In the genomic region with DNA sequence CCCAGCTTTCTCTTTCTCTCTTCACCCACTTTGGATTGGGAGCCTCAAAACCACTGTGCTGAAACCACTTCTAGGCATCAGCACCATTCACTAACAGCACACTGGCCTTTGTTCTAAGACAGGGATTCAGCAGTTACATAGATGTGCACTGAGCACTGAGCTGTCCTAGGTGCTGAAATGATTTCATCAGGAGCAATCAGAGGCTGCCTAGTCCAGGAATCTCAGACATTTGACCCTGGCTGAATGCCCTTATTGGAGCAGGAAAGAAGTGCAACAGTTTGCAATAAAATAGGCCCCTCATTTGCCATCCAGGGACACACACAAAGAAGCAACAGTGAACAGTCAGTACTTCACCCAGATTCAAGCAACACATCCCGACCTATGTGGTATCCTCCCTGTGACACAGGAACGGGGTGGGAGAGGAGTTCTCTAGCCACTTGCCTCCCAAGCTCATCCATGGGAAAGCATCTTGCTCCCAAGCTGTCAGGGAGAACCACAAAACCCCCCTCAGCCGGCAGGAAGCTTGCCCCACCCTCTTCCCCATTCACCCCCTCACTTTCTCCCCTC, we compare ENCODE assay signal across 9 cellular contexts.
DNase-seq lines count a peak whose midpoint lies in the region; ATAC-seq, FAIRE-seq and TF ChIP-seq lines count a peak whose summit lies in the region.
"Had no signal": no experiment of that assay in that cellular context is flagged by ENCODE, and none has a peak within 500 bp of the region (broad histone marks: within the 10 kb centered on the region; RNA-seq: fewer than 3 reads in every experiment).

No MANE protein-coding gene starts in this region.

- H3K23ac ChIP-seq in mesendoderm (ENCODE audit: low read length): no peak overlapping the region

- no peak overlapping the region for H3K4ac ChIP-seq in mesendoderm (ENCODE audit: low read depth, low read length)

- intact Hi-C loops in kidney (cut with DNase I): no loop called here

- H2BK120ac ChIP-seq in mesendoderm (ENCODE audit: low read depth, low read length): no peak overlapping the region

- H3K4me1 ChIP-seq in mesendoderm (ENCODE audit: control insufficient read depth, low read depth, low read length): no peaks in the 10 kb centered on the region
- H3K4me1 ChIP-seq in kidney (ENCODE audit: control insufficient read depth in 1 of 2, insufficient read depth in 1 of 2, low read depth in 1 of 2, low read length in 2 of 2): no peaks in the 10 kb centered on the region

- FAIRE-seq in kidney (lab: Jason Lieb, UNC): no peak

- H4K5ac ChIP-seq in mesendoderm (ENCODE audit: low read length): no peak overlapping the region

- H2BK15ac ChIP-seq in mesendoderm (replicated peaks; ENCODE audit: low read depth): no peak overlapping the region

- H3K9me3 ChIP-seq in kidney (ENCODE audit: control insufficient read depth in 1 of 2, low read length in 2 of 2): no peaks in the 10 kb centered on the region

- TF ChIP-seq CTCF in GM10266 (IDR thresholded peaks at IDR 0.05; ENCODE audit: control insufficient read depth, insufficient read depth, low read depth, missing control alignments) (no peak), cardiac fibroblast (IDR thresholded peaks at IDR 0.05; ENCODE audit: low read depth, low read length) (no peak), kidney (IDR thresholded peaks at IDR 0.05; ENCODE audit: borderline replicate concordance, extremely low read depth, insufficient read depth) (no peak)

- H3K27ac ChIP-seq in mesendoderm (ENCODE audit: low read depth, low read length): no peak overlapping the region
- H3K27ac ChIP-seq in kidney (ENCODE audit: low read depth in 2 of 2, low read length in 2 of 2): no peak overlapping the region
- H3K27ac ChIP-seq: epithelial cell of prostate had no signal

- H3K9ac ChIP-seq in mesendoderm (ENCODE audit: low read length) (no peak overlapping the region), kidney (ENCODE audit: low read length in 2 of 2) (no peak overlapping the region)

- ATAC-seq in HG02642 (IDR thresholded peaks at IDR 0.05; ENCODE audit: poor library complexity, unreplicated experiment): no peak

- H3K18ac ChIP-seq in mesendoderm (ENCODE audit: low read length): no peak overlapping the region

- H3K4me2 ChIP-seq in mesendoderm (ENCODE audit: low read length): no peak overlapping the region

- H2AK5ac ChIP-seq in mesendoderm (ENCODE audit: low read length): no peak overlapping the region

- H3K56ac ChIP-seq in mesendoderm (ENCODE audit: low read length): no peak overlapping the region

- no CpG with 5 or more reads among the region's 3 CpGs for WGBS in mesendoderm (ENCODE audit: extremely low coverage, insufficient coverage, low lambda C conversion rate)

- no peak overlapping the region for H3K4me3 ChIP-seq in cardiac fibroblast (replicated peaks in 1 of 2; ENCODE audit: low read depth in 2 of 2, low read length in 2 of 2)
- no peak overlapping the region for H3K4me3 ChIP-seq in mesendoderm (ENCODE audit: low read length)
- H3K4me3 ChIP-seq in kidney (ENCODE audit: low read length in 2 of 2): no peak overlapping the region

- no peak overlapping the region for H2BK5ac ChIP-seq in mesendoderm (ENCODE audit: low read length)

- H3K27me3 ChIP-seq in mesendoderm (ENCODE audit: insufficient read depth, low read length, poor library complexity): no peaks in the 10 kb centered on the region

- no peaks in the 10 kb centered on the region for H3K36me3 ChIP-seq in mesendoderm (ENCODE audit: control insufficient read depth, insufficient read depth, low read length)
- H3K36me3 ChIP-seq in kidney (ENCODE audit: control insufficient read depth in 1 of 2, insufficient read depth in 2 of 2, low read length in 2 of 2): no peaks in the 10 kb centered on the region

- DNase-seq in GM10266 (ENCODE audit: extremely low spot score) (peak; percentile 60), M059J (ENCODE audit: low read depth) (peak; percentile 74), cardiac fibroblast (ENCODE audit: low read depth in 2 of 2) (peak; percentile 55 to 82), mesendoderm (peak; percentile 88), kidney (no peak)
- no peak for DNase-seq in activated CD8-positive, alpha-beta memory T cell treated with anti-CD3 and anti-CD28 coated beads, Interleukin-2, amount 50 U/mL, for 4 hours
- no peak for DNase-seq in stimulated activated CD8-positive, alpha-beta memory T cell treated with anti-CD3 and anti-CD28 coated beads, Interleukin-4, amount 100 ng/mL, for 48 hours

- no peaks in the 10 kb centered on the region for H3K79me2 ChIP-seq in mesendoderm (ENCODE audit: control insufficient read depth, insufficient read depth, low read length)

- no peaks in the 10 kb centered on the region for H3K79me1 ChIP-seq in mesendoderm (ENCODE audit: low read length)

- no peak overlapping the region for H4K8ac ChIP-seq in mesendoderm (ENCODE audit: low read depth, low read length)

Comparison
In these comparisons a context has a peak if more than half of its experiments do, and no peak if none do; other contexts are left out.
1. DNase-seq: peak in GM10266 (single experiment), M059J (single experiment), cardiac fibroblast (2 of 2) and mesendoderm (single experiment); none in activated CD8-positive, alpha-beta memory T cell treated with anti-CD3 and anti-CD28 coated beads, Interleukin-2, amount 50 U/mL, for 4 hours (single experiment), kidney (single experiment) and stimulated activated CD8-positive, alpha-beta memory T cell treated with anti-CD3 and anti-CD28 coated beads, Interleukin-4, amount 100 ng/mL, for 48 hours (single experiment).